In genomic region chr2:188746727-188747126, GRCh38 we compare ENCODE assay signal across 31 cellular contexts.
A peak's percentile ranks its signal among the peaks of the same experiment; 100 is the strongest.
DNase-seq lines count a peak whose midpoint lies in the region; ATAC-seq, FAIRE-seq and TF ChIP-seq lines count a peak whose summit lies in the region.
"Had no signal": no experiment of that assay in that cellular context is flagged by ENCODE, and none has a peak within 500 bp of the region (broad histone marks: within the 10 kb centered on the region; RNA-seq: fewer than 3 reads in every experiment).

No MANE protein-coding gene starts in this region.

- peaks cover 0 to 6% (median 0%) of the 10 kb centered on the region in 11 donors for H3K9me3 Mint-ChIP-seq in naive thymus-derived CD4-positive, alpha-beta T cell
- H3K9me3 Mint-ChIP-seq: brain, nephron progenitor cell had no signal

- CTCF ChIA-PET in naive thymus-derived CD4-positive, alpha-beta T cell (lab: Charles Lee), result no interaction called here

- no peak overlapping the region for H3K4me2 ChIP-seq in hepatocyte
- H3K4me2 ChIP-seq: A549, SK-N-SH had no signal

- H3K4me3 Mint-ChIP-seq in naive thymus-derived CD4-positive, alpha-beta T cell, result no peak overlapping the region
- H3K4me3 Mint-ChIP-seq in T-helper 17 cell, result no peak overlapping the region
- H3K4me3 Mint-ChIP-seq: activated CD4-positive, alpha-beta T cell treated with anti-CD3 and anti-CD28 coated beads for 36 hours; activated naive CD8-positive, alpha-beta T cell treated with anti-CD3 and anti-CD28 coated beads for 36 hours; brain; nephron progenitor cell had no signal

- H3K27me3 ChIP-seq in bronchial epithelial cell (ENCODE audit: control insufficient read depth, insufficient read depth, low read length), result no peaks in the 10 kb centered on the region
- no peaks in the 10 kb centered on the region for H3K27me3 ChIP-seq in naive thymus-derived CD4-positive, alpha-beta T cell (ENCODE audit: control insufficient read depth in 2 of 2, insufficient read depth in 2 of 2, low read length in 2 of 2)
- no peaks in the 10 kb centered on the region for H3K27me3 ChIP-seq in Peyer's patch
- no peaks in the 10 kb centered on the region for H3K27me3 ChIP-seq in hepatocyte
- H3K27me3 ChIP-seq: ovary, spleen had no signal

- H3K4me3 ChIP-seq in AG10803 (ENCODE audit: low read length) (no peak overlapping the region), bronchial epithelial cell (ENCODE audit: low read depth, low read length) (no peak overlapping the region), fibroblast of villous mesenchyme (ENCODE audit: low read depth, low read length) (no peak overlapping the region), Peyer's patch (no peak overlapping the region), hepatocyte (no peak overlapping the region)
- no peak overlapping the region for H3K4me3 ChIP-seq in naive thymus-derived CD4-positive, alpha-beta T cell (ENCODE audit: low read length)
- H3K4me3 ChIP-seq: A549, coronary artery, HAP-1, lung, ovary, spleen had no signal

- no peaks in the 10 kb centered on the region for H3K36me3 ChIP-seq in bronchial epithelial cell (ENCODE audit: control insufficient read depth, insufficient read depth, low read length)
- no peaks in the 10 kb centered on the region for H3K36me3 ChIP-seq in naive thymus-derived CD4-positive, alpha-beta T cell (ENCODE audit: control insufficient read depth in 2 of 3, insufficient read depth in 3 of 3, low read length in 3 of 3)
- H3K36me3 ChIP-seq in Peyer's patch, result no peaks in the 10 kb centered on the region
- no peaks in the 10 kb centered on the region for H3K36me3 ChIP-seq in hepatocyte (replicated peaks; ENCODE audit: insufficient read depth, low read depth)
- H3K36me3 ChIP-seq: HAP-1, ovary, spleen had no signal

- no peak overlapping the region for H2AFZ ChIP-seq in hepatocyte

- no peak for TF ChIP-seq POLR2A in Peyer's patch (IDR thresholded peaks at IDR 0.05)

- no peak overlapping the region for H3K27ac ChIP-seq in naive thymus-derived CD4-positive, alpha-beta T cell (ENCODE audit: low read depth, low read length)
- H3K27ac ChIP-seq in Peyer's patch (no peak overlapping the region), hepatocyte (no peak overlapping the region)
- H3K27ac ChIP-seq: A549, coronary artery, ovary, RWPE1, spleen had no signal

- intact Hi-C loops in naive thymus-derived CD4-positive, alpha-beta T cell (cut with micrococcal nuclease), result no loop called here

- H3K79me2 ChIP-seq in hepatocyte, result no peaks in the 10 kb centered on the region

- no peaks in the 10 kb centered on the region for H4K20me1 ChIP-seq in hepatocyte (ENCODE audit: insufficient read depth, poor library complexity, severe bottlenecking)

- FAIRE-seq in bronchial epithelial cell (lab: Jason Lieb, UNC), result no peak
- FAIRE-seq: A549, GM19239, HTR-8/SVneo had no signal

- H3K27me3 Mint-ChIP-seq in naive thymus-derived CD4-positive, alpha-beta T cell, result no peaks in the 10 kb centered on the region
- no peaks in the 10 kb centered on the region for H3K27me3 Mint-ChIP-seq in T-helper 17 cell
- H3K27me3 Mint-ChIP-seq: activated CD4-positive, alpha-beta T cell treated with anti-CD3 and anti-CD28 coated beads for 36 hours; activated naive CD8-positive, alpha-beta T cell treated with anti-CD3 and anti-CD28 coated beads for 36 hours had no signal

- H3K27ac Mint-ChIP-seq in naive thymus-derived CD4-positive, alpha-beta T cell, result no peak overlapping the region
- no peak overlapping the region for H3K27ac Mint-ChIP-seq in T-helper 17 cell
- H3K27ac Mint-ChIP-seq: activated CD4-positive, alpha-beta T cell treated with anti-CD3 and anti-CD28 coated beads for 36 hours; activated naive CD8-positive, alpha-beta T cell treated with anti-CD3 and anti-CD28 coated beads for 36 hours; brain; nephron progenitor cell had no signal

- DNase-seq in AG10803 (ENCODE audit: low read depth) (peak; percentile 25), LHCN-M2 (ENCODE audit: low read depth) (peak; percentile 46), bronchial epithelial cell (ENCODE audit: low read depth) (peak; percentile 37), fibroblast of villous mesenchyme (ENCODE audit: low read depth) (peak; percentile 65), Peyer's patch (no peak), T-helper 17 cell (no peak), hepatocyte (ENCODE audit: low spot score) (no peak)
- no peak for DNase-seq in naive thymus-derived CD4-positive, alpha-beta T cell
- DNase-seq: activated CD4-positive, alpha-beta T cell treated with anti-CD3 and anti-CD28 coated beads for 36 hours; activated CD8-positive, alpha-beta memory T cell treated with anti-CD3 and anti-CD28 coated beads for 24 hours; activated effector memory CD4-positive, alpha-beta T cell treated with Interleukin-2 at 50 U/mL for 16 hours; activated naive CD8-positive, alpha-beta T cell treated with anti-CD3 and anti-CD28 coated beads for 36 hours; GDM1; KBM-7; NCI-H1436; NCI-H2081 treated with DMSO at 0.1 percent for 48 hours; NCI-H345; NCI-H748 treated with DMSO at 0.1 percent for 48 hours; nephron progenitor cell; ovary; SK-N-SH; spleen; trophoblast cell had no signal

- ATAC-seq in naive thymus-derived CD4-positive, alpha-beta T cell, result no peak
- no peak for ATAC-seq in T-helper 17 cell
- ATAC-seq: A549; activated CD4-positive, alpha-beta T cell treated with anti-CD3 and anti-CD28 coated beads for 36 hours had no signal

- no peaks in the 10 kb centered on the region for H3K4me1 Mint-ChIP-seq in naive thymus-derived CD4-positive, alpha-beta T cell
- no peaks in the 10 kb centered on the region for H3K4me1 Mint-ChIP-seq in T-helper 17 cell
- H3K4me1 Mint-ChIP-seq: activated CD4-positive, alpha-beta T cell treated with anti-CD3 and anti-CD28 coated beads for 36 hours; activated naive CD8-positive, alpha-beta T cell treated with anti-CD3 and anti-CD28 coated beads for 36 hours; brain; nephron progenitor cell had no signal

- H3K9me2 ChIP-seq in hepatocyte (replicated peaks; ENCODE audit: insufficient read depth), result no peaks in the 10 kb centered on the region
- H3K9me2 ChIP-seq: SK-N-SH had no signal

- no peak for TF ChIP-seq CTCF in AG10803 (conservative IDR thresholded peaks at IDR 0.05; ENCODE audit: low read length)
- TF ChIP-seq CTCF in bronchial epithelial cell (IDR thresholded peaks at IDR 0.05; ENCODE audit: insufficient read depth, low read length, severe bottlenecking), result no peak
- no peak for TF ChIP-seq CTCF in fibroblast of villous mesenchyme (IDR thresholded peaks at IDR 0.05; ENCODE audit: insufficient read depth, low read depth, low read length)
- TF ChIP-seq CTCF in Peyer's patch (IDR thresholded peaks at IDR 0.05), result no peak
- TF ChIP-seq CTCF in hepatocyte (IDR thresholded peaks at IDR 0.05; ENCODE audit: poor library complexity), result no peak

- no peaks in the 10 kb centered on the region for H3K4me1 ChIP-seq in naive thymus-derived CD4-positive, alpha-beta T cell (ENCODE audit: control insufficient read depth in 2 of 2, insufficient read depth in 2 of 2, low read length in 2 of 2)
- no peaks in the 10 kb centered on the region for H3K4me1 ChIP-seq in Peyer's patch
- no peaks in the 10 kb centered on the region for H3K4me1 ChIP-seq in hepatocyte (ENCODE audit: insufficient read depth)
- H3K4me1 ChIP-seq: A549, HAP-1, spleen had no signal

- no peaks in the 10 kb centered on the region for H3K36me3 Mint-ChIP-seq in naive thymus-derived CD4-positive, alpha-beta T cell
- no peaks in the 10 kb centered on the region for H3K36me3 Mint-ChIP-seq in T-helper 17 cell (ENCODE audit: low read depth)
- H3K36me3 Mint-ChIP-seq: activated naive CD8-positive, alpha-beta T cell treated with anti-CD3 and anti-CD28 coated beads for 36 hours; brain had no signal

- POLR2A ChIA-PET in naive thymus-derived CD4-positive, alpha-beta T cell (lab: Charles Lee), result no interaction called here

- no peaks in the 10 kb centered on the region for H3K9me3 ChIP-seq in naive thymus-derived CD4-positive, alpha-beta T cell (ENCODE audit: control insufficient read depth in 2 of 3, low read length in 3 of 3)
- no peaks in the 10 kb centered on the region for H3K9me3 ChIP-seq in Peyer's patch
- H3K9me3 ChIP-seq in T-helper 17 cell (ENCODE audit: control insufficient read depth, low read length, poor library complexity, severe bottlenecking), result no peaks in the 10 kb centered on the region
- no peaks in the 10 kb centered on the region for H3K9me3 ChIP-seq in hepatocyte (ENCODE audit: low read depth)
- H3K9me3 ChIP-seq: A549, HAP-1, ovary, SK-N-SH had no signal

Comparison
In these comparisons a context has a peak if more than half of its experiments do, and no peak if none do; other contexts are left out.
1. DNase-seq: peak in AG10803 (single experiment), LHCN-M2 (single experiment), bronchial epithelial cell (single experiment) and fibroblast of villous mesenchyme (single experiment); none in naive thymus-derived CD4-positive, alpha-beta T cell (0 of 9), Peyer's patch (0 of 3), T-helper 17 cell (0 of 3) and hepatocyte (single experiment).